24 cellular contexts compared by ENCODE assay signal in genomic region chr1:21129407-21129806, GRCh38.
"Had no signal": no experiment of that assay in that cellular context is flagged by ENCODE, and none has a peak within 500 bp of the region (broad histone marks: within the 10 kb centered on the region; RNA-seq: fewer than 3 reads in every experiment).

No MANE protein-coding gene starts in this region.

- H3K4me1 Mint-ChIP-seq: activated CD4-positive, alpha-beta T cell treated with anti-CD3 and anti-CD28 coated beads, Interleukin-2, amount 10 ng/mL, durations not matched to agents 24 days and 14 days; activated T-helper 17 cell treated with anti-CD3 and anti-CD28 coated beads, Interleukin-2, amount 50 U/mL, for 72 hours had no signal

- H3K4me3 Mint-ChIP-seq: activated CD4-positive, alpha-beta T cell treated with anti-CD3 and anti-CD28 coated beads, Interleukin-2, amount 10 ng/mL, durations not matched to agents 24 days and 14 days; activated naive CD8-positive, alpha-beta T cell; activated T-cell treated with anti-CD3 and anti-CD28 coated beads, Interleukin-2, amount 50 U/mL, for 24 hours; activated T-helper 17 cell treated with anti-CD3 and anti-CD28 coated beads, Interleukin-2, amount 50 U/mL, for 72 hours; natural killer cell treated with Interleukin-12 subunit alpha and Interleukin-12 subunit beta and Interleukin-15 and Interleukin-18, amount 100 ng/mL, for 72 hours; stimulated activated naive CD8-positive, alpha-beta T cell treated with anti-CD3 and anti-CD28 coated beads, Interleukin-15, Interleukin-2, amounts not matched to agents 100 ng/mL and 50 ng/mL, for 24 hours; T-helper 17 cell had no signal

- ATAC-seq: activated CD4-positive, CD25-positive, alpha-beta regulatory T cell treated with anti-CD3 and anti-CD28 coated beads, Interleukin-2, amount 50 U/mL, for 24 hours; activated T-helper 17 cell treated with anti-CD3 and anti-CD28 coated beads, Interleukin-2, amount 50 U/mL, for 72 hours; natural killer cell treated with Interleukin-12 subunit alpha and Interleukin-12 subunit beta and Interleukin-15 and Interleukin-18, amount 100 ng/mL, for 72 hours; T-helper 17 cell had no signal

- H3K27me3 ChIP-seq: adrenal gland, breast epithelium, right lobe of liver, thyroid gland had no signal

- H3K9me3 ChIP-seq: adrenal gland, breast epithelium, right lobe of liver, thyroid gland had no signal

- H3K9me3 Mint-ChIP-seq: activated CD4-positive, alpha-beta T cell treated with anti-CD3 and anti-CD28 coated beads, Interleukin-2, amount 10 ng/mL, durations not matched to agents 24 days and 14 days; activated T-cell treated with anti-CD3 and anti-CD28 coated beads, Interleukin-2, amount 50 U/mL, for 24 hours; activated T-helper 17 cell treated with anti-CD3 and anti-CD28 coated beads, Interleukin-2, amount 50 U/mL, for 72 hours; natural killer cell treated with Interleukin-12 subunit alpha and Interleukin-12 subunit beta and Interleukin-15 and Interleukin-18, amount 100 ng/mL, for 72 hours; stimulated activated naive CD8-positive, alpha-beta T cell treated with anti-CD3 and anti-CD28 coated beads, Interleukin-15, Interleukin-2, amounts not matched to agents 100 ng/mL and 50 ng/mL, for 24 hours had no signal

- H3K27ac Mint-ChIP-seq: activated CD4-positive, alpha-beta T cell treated with anti-CD3 and anti-CD28 coated beads, Interleukin-2, amount 10 ng/mL, durations not matched to agents 24 days and 14 days; activated naive CD8-positive, alpha-beta T cell; activated T-cell treated with anti-CD3 and anti-CD28 coated beads, Interleukin-2, amount 50 U/mL, for 24 hours; activated T-helper 17 cell treated with anti-CD3 and anti-CD28 coated beads, Interleukin-2, amount 50 U/mL, for 72 hours; natural killer cell treated with Interleukin-12 subunit alpha and Interleukin-12 subunit beta and Interleukin-15 and Interleukin-18, amount 100 ng/mL, for 72 hours; stimulated activated naive CD8-positive, alpha-beta T cell treated with anti-CD3 and anti-CD28 coated beads, Interleukin-15, Interleukin-2, amounts not matched to agents 100 ng/mL and 50 ng/mL, for 24 hours; T-helper 17 cell had no signal

- DNase-seq: activated CD4-positive, alpha-beta T cell treated with anti-CD3 and anti-CD28 coated beads, Interleukin-2, amount 10 ng/mL, durations not matched to agents 24 days and 14 days; activated naive CD4-positive, alpha-beta T cell; activated T-cell treated with anti-CD3 and anti-CD28 coated beads, Interleukin-2, amount 50 U/mL, for 24 hours; adrenal gland; cerebellar nuclear complex; kidney glomerular epithelial cell; left ventricle myocardium inferior; nucleus accumbens; right lobe of liver; stimulated activated CD4-positive, alpha-beta T cell treated with anti-CD3 and anti-CD28 coated beads, Interleukin-1b, Interleukin-23, amount 100 ng/mL, for 48 hours; substantia nigra; SW 1271; T-helper 17 cell; thyroid gland had no signal

- H3K4me3 ChIP-seq: adrenal gland, breast epithelium, coronary artery, left ventricle myocardium inferior, right lobe of liver, skin epidermis, thyroid gland had no signal

- H3K27ac ChIP-seq: adrenal gland, breast epithelium, coronary artery, epithelial cell of prostate, left ventricle myocardium inferior, parathyroid adenoma, right lobe of liver, skin epidermis, thyroid gland had no signal

- H3K4me1 ChIP-seq: breast epithelium, left ventricle myocardium inferior, parathyroid adenoma had no signal

- H3K36me3 ChIP-seq: adrenal gland, breast epithelium, right lobe of liver, thyroid gland had no signal

- H3K27me3 Mint-ChIP-seq: activated CD4-positive, alpha-beta T cell treated with anti-CD3 and anti-CD28 coated beads, Interleukin-2, amount 10 ng/mL, durations not matched to agents 24 days and 14 days; activated naive CD8-positive, alpha-beta T cell; activated T-cell treated with anti-CD3 and anti-CD28 coated beads, Interleukin-2, amount 50 U/mL, for 24 hours; activated T-helper 17 cell treated with anti-CD3 and anti-CD28 coated beads, Interleukin-2, amount 50 U/mL, for 72 hours; natural killer cell treated with Interleukin-12 subunit alpha and Interleukin-12 subunit beta and Interleukin-15 and Interleukin-18, amount 100 ng/mL, for 72 hours; stimulated activated naive CD8-positive, alpha-beta T cell treated with anti-CD3 and anti-CD28 coated beads, Interleukin-15, Interleukin-2, amounts not matched to agents 100 ng/mL and 50 ng/mL, for 24 hours; T-helper 17 cell had no signal
